Comparison of ENCODE assay signal across 8 cellular contexts in the genomic region with DNA sequence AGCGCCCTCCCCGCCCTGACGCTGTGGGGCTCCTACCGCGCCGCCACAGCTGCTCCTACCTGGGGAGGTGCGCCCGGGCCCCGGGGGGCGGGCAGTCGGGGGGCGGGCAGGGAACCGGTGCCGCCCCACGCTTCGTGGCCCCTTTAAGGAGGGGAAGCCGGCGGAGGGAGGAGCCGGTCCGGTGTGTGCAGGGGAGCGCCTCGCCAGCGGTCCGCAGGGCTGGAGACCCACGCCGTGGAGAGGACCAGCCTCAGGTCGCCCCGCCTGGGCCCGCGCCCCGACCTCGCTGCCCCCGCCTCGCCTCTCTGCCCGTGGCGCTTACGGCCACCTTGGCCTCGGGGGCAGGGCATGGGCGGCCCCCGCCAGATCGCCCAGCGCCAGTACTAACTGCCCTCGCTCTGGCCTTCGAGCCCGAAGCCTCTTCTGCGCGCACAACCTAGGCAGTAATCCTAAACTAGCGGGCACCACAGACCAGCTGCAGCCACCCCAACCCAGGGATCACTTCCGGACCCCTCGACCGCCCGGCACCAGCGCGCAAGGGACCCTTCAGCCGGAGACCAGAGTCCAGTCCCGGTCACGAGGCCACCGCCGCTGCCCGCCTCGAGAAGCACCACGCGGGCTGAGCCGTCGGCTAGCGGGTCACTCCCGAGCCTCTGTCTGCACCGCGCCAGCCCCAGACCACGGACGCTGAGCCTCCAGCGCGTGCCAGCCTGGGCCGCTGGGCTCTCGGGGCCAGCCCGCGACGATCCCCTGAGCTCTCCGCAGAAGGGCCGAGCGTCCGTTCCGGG. TPM values are rescaled to one million over a fixed set of nuclear protein-coding genes. Genes with fewer than 3 reads are reported as not detected.
A peak's percentile ranks its signal among the peaks of the same experiment; 100 is the strongest.
DNase-seq lines count a peak whose midpoint lies in the region; TF ChIP-seq lines count a peak whose summit lies in the region.

A gene (plus strand): TSS at position 171 of the 788 bp plus-strand sequence. CDS start 689 bp downstream, outside the sequence.

- TF ChIP-seq RAD21 in neural cell (conservative IDR thresholded peaks at IDR 0.05), result no peak

- H3K4me1 ChIP-seq in BLaER1 treated with 17β-estradiol and CSF1 and Interleukin-3, amounts not matched to agents 10 nM and 100 nM, result no peaks in the 10 kb centered on the region
- H3K4me1 ChIP-seq in HUES48 (ENCODE audit: control insufficient read depth, insufficient read depth, low read length), result peaks cover 31% of the 10 kb centered on the region
- peaks cover 0 to 4% of the 10 kb centered on the region in 2 donors for H3K4me1 ChIP-seq in duodenal mucosa (ENCODE audit: control insufficient read depth in 1 of 2, insufficient read depth in 2 of 2, low read length in 2 of 2)

- peaks cover 96 to 100% (median 100%) of the 10 kb centered on the region in 11 experiments for H3K27me3 ChIP-seq in BLaER1 treated with 17β-estradiol and CSF1 and Interleukin-3, amounts not matched to agents 10 nM and 100 nM
- peaks cover 100% of the 10 kb centered on the region for H3K27me3 ChIP-seq in HUES48 (ENCODE audit: control insufficient read depth, insufficient read depth, low read length)
- peaks cover 74 to 86% of the 10 kb centered on the region in 2 donors for H3K27me3 ChIP-seq in duodenal mucosa (ENCODE audit: control insufficient read depth in 1 of 2, insufficient read depth in 2 of 2, low read length in 2 of 2)
- peaks cover 98% of the 10 kb centered on the region for H3K27me3 ChIP-seq in neural cell (ENCODE audit: insufficient read depth, low read depth, low read length)

- H3K9me3 ChIP-seq in BLaER1 treated with 17β-estradiol and CSF1 and Interleukin-3, amounts not matched to agents 10 nM and 100 nM (replicated peaks in 1 of 11), result peaks cover 54 to 75% (median 62%) of the 10 kb centered on the region in 11 experiments
- H3K9me3 ChIP-seq in HUES48 (ENCODE audit: control insufficient read depth, insufficient read depth, low read length) (no peaks in the 10 kb centered on the region), duodenal mucosa (ENCODE audit: control insufficient read depth in 1 of 2, low read length in 2 of 2) (no peaks in the 10 kb centered on the region), neural cell (ENCODE audit: low read length) (no peaks in the 10 kb centered on the region)

- no peak within 1 kb of the TSS for H3K9ac ChIP-seq in BLaER1 treated with 17β-estradiol and CSF1 and Interleukin-3, amounts not matched to agents 10 nM and 100 nM
- no peak within 1 kb of the TSS for H3K9ac ChIP-seq in HUES48 (ENCODE audit: low read depth, low read length)
- H3K9ac ChIP-seq in duodenal mucosa (ENCODE audit: low read depth in 1 of 2, low read length in 2 of 2), result no peak within 1 kb of the TSS
- H3K9ac ChIP-seq in neural cell (ENCODE audit: low read length), result no peak within 1 kb of the TSS

- no peak for TF ChIP-seq EP300 in neural cell (conservative IDR thresholded peaks at IDR 0.05; ENCODE audit: poor library complexity, severe bottlenecking)

- no peaks in the 10 kb centered on the region; a peak in 2 of 22 replicates for H3K36me3 ChIP-seq in BLaER1 treated with 17β-estradiol and CSF1 and Interleukin-3, amounts not matched to agents 10 nM and 100 nM
- H3K36me3 ChIP-seq in HUES48 (ENCODE audit: control insufficient read depth, insufficient read depth, low read length) (no peaks in the 10 kb centered on the region), duodenal mucosa (ENCODE audit: control insufficient read depth in 1 of 2, insufficient read depth in 2 of 2, low read length in 2 of 2) (no peaks in the 10 kb centered on the region), neural cell (ENCODE audit: insufficient read depth, low read length) (no peaks in the 10 kb centered on the region)

- H3K79me2 ChIP-seq in neural cell (replicated peaks; ENCODE audit: insufficient read depth, low read length), result no peaks in the 10 kb centered on the region

- no peak within 1 kb of the TSS for H3K27ac ChIP-seq in BLaER1 treated with 17β-estradiol and CSF1 and Interleukin-3, amounts not matched to agents 10 nM and 100 nM
- H3K27ac ChIP-seq in HUES48 (ENCODE audit: low read depth, low read length) (no peak within 1 kb of the TSS), duodenal mucosa (ENCODE audit: low read depth, low read length) (no peak within 1 kb of the TSS), neural cell (ENCODE audit: low read length) (no peak within 1 kb of the TSS)

- no peaks in the 10 kb centered on the region for H4K20me1 ChIP-seq in BLaER1 treated with 17β-estradiol and CSF1 and Interleukin-3, amounts not matched to agents 10 nM and 100 nM
- no peaks in the 10 kb centered on the region for H4K20me1 ChIP-seq in neural cell (ENCODE audit: insufficient read depth)

- no peaks in the 10 kb centered on the region for H3F3A ChIP-seq in neural cell (ENCODE audit: insufficient read depth, low read length, poor library complexity, severe bottlenecking)

- no peaks in the 10 kb centered on the region for H3K9me2 ChIP-seq in neural cell (ENCODE audit: insufficient read depth, low read length)

- DNase-seq in cerebellar nuclear complex (lab: John Stamatoyannopoulos, UW), result no peak
- no peak for DNase-seq in GM19240 (ENCODE audit: insufficient read length, low spot score)
- no peak for DNase-seq in activated CD8-positive, alpha-beta memory T cell treated with anti-CD3 and anti-CD28 coated beads for 24 hours
- no peak for DNase-seq in T-helper 9 cell

- H2AFZ ChIP-seq in neural cell (ENCODE audit: low read depth, low read length), result no peak within 1 kb of the TSS

- peak within 1 kb of the TSS in 8 of 10 experiments; percentile 18 to 54 (median 28); a peak in 10 of 20 replicates for H3K4me3 ChIP-seq in BLaER1 treated with 17β-estradiol and CSF1 and Interleukin-3, amounts not matched to agents 10 nM and 100 nM
- H3K4me3 ChIP-seq in HUES48 (ENCODE audit: low read depth, low read length) (peak within 1 kb of the TSS; percentile 54), duodenal mucosa (ENCODE audit: low read depth in 1 of 2, low read length in 2 of 2) (peak within 1 kb of the TSS; percentile 32 to 40), neural cell (ENCODE audit: low read length) (peak within 1 kb of the TSS; percentile 68)

- no peak for TF ChIP-seq CTCF in neural cell (IDR thresholded peaks at IDR 0.05; ENCODE audit: poor library complexity, severe bottlenecking)

- no peak within 1 kb of the TSS for H3K4me2 ChIP-seq in BLaER1 treated with 17β-estradiol and CSF1 and Interleukin-3, amounts not matched to agents 10 nM and 100 nM
- H3K4me2 ChIP-seq in neural cell (ENCODE audit: low read length), result no peak within 1 kb of the TSS

TF ChIP-seq in neural cell, 6 proteins besides CTCF, POLR2A, EP300 and RAD21:
- peak; percentile 64 for TF ChIP-seq EZH2 (IDR thresholded peaks at IDR 0.05; ENCODE audit: borderline replicate concordance, insufficient read depth, low read length, poor library complexity, severe bottlenecking)
- TF ChIP-seq TAF1 (IDR thresholded peaks at IDR 0.05; ENCODE audit: low read depth), result no peak

RNA-seq across cellular contexts. Expression of the gene that starts here (rescaled TPM):
- polyA plus RNA-seq in neural cell, result 0.14 TPM in 1 of 2 replicates, not detected in the other
- not detected in 2 replicates for polyA minus RNA-seq in neural cell
